Comparison of ENCODE assay signal across 29 cellular contexts in the genomic region with DNA sequence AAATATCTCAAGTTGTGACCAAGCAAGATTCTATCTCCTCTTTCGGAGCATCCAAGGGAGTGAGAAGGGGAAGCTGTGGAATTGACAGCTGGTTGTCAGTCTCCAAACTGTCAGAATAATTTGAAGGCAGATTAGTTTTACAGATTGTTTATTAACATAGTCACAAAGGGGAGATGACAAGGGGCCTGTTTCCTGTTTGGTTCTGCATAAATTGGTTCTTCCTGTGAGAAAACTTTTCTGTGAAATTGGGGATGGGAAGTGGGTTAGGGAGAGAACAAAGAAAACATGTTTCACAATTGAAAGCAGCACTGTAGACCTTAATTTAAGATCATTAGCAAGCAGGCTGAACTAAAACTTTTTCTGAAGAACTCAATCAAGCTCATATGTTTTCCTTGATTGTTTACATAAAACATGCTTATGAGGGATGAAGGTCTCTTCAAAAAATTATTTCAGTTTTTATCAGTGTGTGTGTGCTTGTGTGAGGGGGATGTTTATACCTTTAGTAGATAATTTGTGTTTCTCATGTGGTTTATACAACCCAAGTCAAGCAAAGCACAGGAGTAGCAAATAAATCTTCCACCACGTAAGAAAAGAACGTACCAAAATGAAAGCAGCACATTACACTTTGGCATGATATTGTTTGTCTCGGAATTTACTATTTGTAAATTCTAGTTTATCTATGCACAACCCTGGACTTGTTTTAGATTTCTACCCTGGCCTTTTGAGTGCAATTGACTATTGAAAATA.
DNase-seq lines count a peak whose midpoint lies in the region; ATAC-seq and TF ChIP-seq lines count a peak whose summit lies in the region.
"Had no signal": no experiment of that assay in that cellular context is flagged by ENCODE, and none has a peak within 500 bp of the region (broad histone marks: within the 10 kb centered on the region; RNA-seq: fewer than 3 reads in every experiment).

No MANE protein-coding gene starts in this region.

- H3K9me3 Mint-ChIP-seq in activated naive CD8-positive, alpha-beta T cell treated with anti-CD3 and anti-CD28 coated beads, Interleukin-2, amount 10 ng/mL, durations not matched to agents 7 days and 5 days, result peaks cover 3% of the 10 kb centered on the region
- H3K9me3 Mint-ChIP-seq in activated naive CD8-positive, alpha-beta T cell treated with anti-CD3 and anti-CD28 coated beads for 36 hours, result no peaks in the 10 kb centered on the region
- H3K9me3 Mint-ChIP-seq in activated CD8-positive, alpha-beta T cell treated with anti-CD3 and anti-CD28 coated beads for 36 hours, result peaks cover 4% of the 10 kb centered on the region
- peaks cover 2 to 3% of the 10 kb centered on the region in 2 donors for H3K9me3 Mint-ChIP-seq in natural killer cell

- H3K27me3 Mint-ChIP-seq in activated naive CD8-positive, alpha-beta T cell treated with anti-CD3 and anti-CD28 coated beads, Interleukin-2, amount 10 ng/mL, durations not matched to agents 7 days and 5 days, result no peaks in the 10 kb centered on the region
- no peaks in the 10 kb centered on the region for H3K27me3 Mint-ChIP-seq in activated naive CD8-positive, alpha-beta T cell treated with anti-CD3 and anti-CD28 coated beads for 36 hours
- no peaks in the 10 kb centered on the region for H3K27me3 Mint-ChIP-seq in activated CD8-positive, alpha-beta T cell treated with anti-CD3 and anti-CD28 coated beads for 36 hours
- H3K27me3 Mint-ChIP-seq in natural killer cell (ENCODE audit: low read depth in 2 of 2), result no peaks in the 10 kb centered on the region
- H3K27me3 Mint-ChIP-seq: brain, IgD-negative memory B cell had no signal

- H3K4me1 Mint-ChIP-seq in activated naive CD8-positive, alpha-beta T cell treated with anti-CD3 and anti-CD28 coated beads, Interleukin-2, amount 10 ng/mL, durations not matched to agents 7 days and 5 days, result peaks cover 5% of the 10 kb centered on the region
- H3K4me1 Mint-ChIP-seq in activated naive CD8-positive, alpha-beta T cell treated with anti-CD3 and anti-CD28 coated beads for 36 hours, result no peaks in the 10 kb centered on the region
- H3K4me1 Mint-ChIP-seq in activated CD8-positive, alpha-beta T cell treated with anti-CD3 and anti-CD28 coated beads for 36 hours (ENCODE audit: low read depth), result peaks cover 6% of the 10 kb centered on the region
- H3K4me1 Mint-ChIP-seq in natural killer cell, result peaks cover 19 to 28% of the 10 kb centered on the region in 2 donors
- H3K4me1 Mint-ChIP-seq: IgD-negative memory B cell had no signal

- H3K4me3 ChIP-seq in mucosa of descending colon, result no peak overlapping the region
- H3K4me3 ChIP-seq: adrenal gland, esophagus muscularis mucosa, hepatocyte, left lung, upper lobe of right lung had no signal

- no peak for TF ChIP-seq CTCF in activated CD8-positive, alpha-beta T cell treated with anti-CD3 and anti-CD28 coated beads for 36 hours (IDR thresholded peaks at IDR 0.05)
- TF ChIP-seq CTCF in natural killer cell (IDR thresholded peaks at IDR 0.05) (no peak), mucosa of descending colon (IDR thresholded peaks at IDR 0.05) (no peak)

- POLR2A ChIA-PET in activated naive CD8-positive, alpha-beta T cell treated with anti-CD3 and anti-CD28 coated beads, Interleukin-2, amount 10 ng/mL, durations not matched to agents 7 days and 5 days (lab: Charles Lee), result no interaction called here
- POLR2A ChIA-PET in activated CD8-positive, alpha-beta T cell treated with anti-CD3 and anti-CD28 coated beads for 36 hours (lab: Charles Lee), result no interaction called here

- H3K4me3 Mint-ChIP-seq in activated naive CD8-positive, alpha-beta T cell treated with anti-CD3 and anti-CD28 coated beads, Interleukin-2, amount 10 ng/mL, durations not matched to agents 7 days and 5 days, result peak overlapping the region; percentile 48
- H3K4me3 Mint-ChIP-seq in activated naive CD8-positive, alpha-beta T cell treated with anti-CD3 and anti-CD28 coated beads for 36 hours, result no peak overlapping the region
- peak overlapping the region; percentile 3 for H3K4me3 Mint-ChIP-seq in activated CD8-positive, alpha-beta T cell treated with anti-CD3 and anti-CD28 coated beads for 36 hours
- peak overlapping the region; percentile 75 for H3K4me3 Mint-ChIP-seq in natural killer cell
- H3K4me3 Mint-ChIP-seq: brain, mesothelial cell of epicardium had no signal

- peak overlapping the region; percentile 61 for H3K27ac Mint-ChIP-seq in activated naive CD8-positive, alpha-beta T cell treated with anti-CD3 and anti-CD28 coated beads, Interleukin-2, amount 10 ng/mL, durations not matched to agents 7 days and 5 days
- H3K27ac Mint-ChIP-seq in activated naive CD8-positive, alpha-beta T cell treated with anti-CD3 and anti-CD28 coated beads for 36 hours, result no peak overlapping the region
- H3K27ac Mint-ChIP-seq in activated CD8-positive, alpha-beta T cell treated with anti-CD3 and anti-CD28 coated beads for 36 hours, result peak overlapping the region; percentile 79
- H3K27ac Mint-ChIP-seq in natural killer cell, result peak overlapping the region; percentile 94 to 95
- H3K27ac Mint-ChIP-seq: IgD-negative memory B cell, mesothelial cell of epicardium had no signal

- peaks cover 9% of the 10 kb centered on the region for H3K9me3 ChIP-seq in mucosa of descending colon
- H3K9me3 ChIP-seq: adrenal gland, esophagus muscularis mucosa, neutrophil, SK-N-SH, upper lobe of right lung had no signal

- H3K36me3 Mint-ChIP-seq in activated naive CD8-positive, alpha-beta T cell treated with anti-CD3 and anti-CD28 coated beads, Interleukin-2, amount 10 ng/mL, durations not matched to agents 7 days and 5 days, result no peaks in the 10 kb centered on the region
- H3K36me3 Mint-ChIP-seq in activated naive CD8-positive, alpha-beta T cell treated with anti-CD3 and anti-CD28 coated beads for 36 hours, result no peaks in the 10 kb centered on the region
- H3K36me3 Mint-ChIP-seq in activated CD8-positive, alpha-beta T cell treated with anti-CD3 and anti-CD28 coated beads for 36 hours (ENCODE audit: low read depth), result no peaks in the 10 kb centered on the region
- no peaks in the 10 kb centered on the region for H3K36me3 Mint-ChIP-seq in natural killer cell
- H3K36me3 Mint-ChIP-seq: brain, IgD-negative memory B cell, mesothelial cell of epicardium had no signal

- intact Hi-C loops in activated CD8-positive, alpha-beta T cell treated with anti-CD3 and anti-CD28 coated beads for 36 hours (cut with micrococcal nuclease), result no loop called here
- intact Hi-C loops in natural killer cell (cut with micrococcal nuclease) (no loop called here), mucosa of descending colon (cut with DNase I, micrococcal nuclease) (no loop called here)

- H3K4me1 ChIP-seq in mucosa of descending colon (ENCODE audit: low read depth), result no peaks in the 10 kb centered on the region
- H3K4me1 ChIP-seq: adrenal gland, esophagus muscularis mucosa, left lung, upper lobe of right lung had no signal

- H3K36me3 ChIP-seq in mucosa of descending colon (ENCODE audit: low read depth), result no peaks in the 10 kb centered on the region
- H3K36me3 ChIP-seq: adrenal gland, esophagus muscularis mucosa, left lung, neutrophil, upper lobe of right lung, WERI-Rb-1 had no signal

- no peak for ATAC-seq in activated naive CD8-positive, alpha-beta T cell treated with anti-CD3 and anti-CD28 coated beads, Interleukin-2, amount 10 ng/mL, durations not matched to agents 7 days and 5 days (ENCODE audit: low read depth)
- no peak for ATAC-seq in activated CD8-positive, alpha-beta T cell treated with anti-CD3 and anti-CD28 coated beads for 36 hours
- ATAC-seq in natural killer cell (peak; percentile 53 to 63 (median 56)), HG03039 (IDR thresholded peaks at IDR 0.05; ENCODE audit: unreplicated experiment) (no peak), mucosa of descending colon (no peak)
- ATAC-seq: left lung, upper lobe of right lung had no signal

- no peak for DNase-seq in activated naive CD8-positive, alpha-beta T cell treated with anti-CD3 and anti-CD28 coated beads, Interleukin-2, amount 10 ng/mL, durations not matched to agents 7 days and 5 days
- DNase-seq in activated naive CD8-positive, alpha-beta T cell treated with anti-CD3 and anti-CD28 coated beads for 36 hours, result no peak
- DNase-seq in activated CD8-positive, alpha-beta T cell treated with anti-CD3 and anti-CD28 coated beads for 36 hours, result no peak
- DNase-seq in natural killer cell, result no peak
- no peak for DNase-seq in NCI-H2227 treated with DMSO at 0.1 percent for 48 hours (lab: John Stamatoyannopoulos, UW)
- DNase-seq in mucosa of descending colon, result no peak
- DNase-seq in GOT3 (lab: John Stamatoyannopoulos, UW), result no peak
- DNase-seq: ACHN; activated effector memory CD4-positive, alpha-beta T cell treated with Interleukin-2 at 50 U/mL for 16 hours; adrenal gland; Calu3; EL; foreskin melanocyte; HCEC 1CT; NCI-H2029 treated with DMSO at 0.1 percent for 48 hours; NCI-H774; SK-N-SH; substantia nigra; T-helper 9 cell; upper lobe of right lung; WERI-Rb-1 had no signal

- CTCF ChIA-PET in activated CD8-positive, alpha-beta T cell treated with anti-CD3 and anti-CD28 coated beads for 36 hours (lab: Charles Lee), result no interaction called here

Comparison
In these comparisons a context has a peak if more than half of its experiments do, and no peak if none do; other contexts are left out.
1. ATAC-seq: peak in natural killer cell (3 of 3); none in activated naive CD8-positive, alpha-beta T cell treated with anti-CD3 and anti-CD28 coated beads, Interleukin-2, amount 10 ng/mL, durations not matched to agents 7 days and 5 days (single experiment), activated CD8-positive, alpha-beta T cell treated with anti-CD3 and anti-CD28 coated beads for 36 hours (single experiment), HG03039 (single experiment) and mucosa of descending colon (single experiment).